22 cellular contexts compared by ENCODE assay signal in genomic region chr5:137438932-137439331, GRCh38.
DNase-seq lines count a peak whose midpoint lies in the region; ATAC-seq and TF ChIP-seq lines count a peak whose summit lies in the region.
"Had no signal": no experiment of that assay in that cellular context is flagged by ENCODE, and none has a peak within 500 bp of the region (broad histone marks: within the 10 kb centered on the region; RNA-seq: fewer than 3 reads in every experiment).

No MANE protein-coding gene starts in this region.

- intact Hi-C loops in activated CD4-positive, alpha-beta T cell treated with anti-CD3 and anti-CD28 coated beads for 36 hours (cut with DNase I, micrococcal nuclease), result no loop called here
- intact Hi-C loops in esophagus muscularis mucosa (cut with DNase I), result no loop called here

- H3K27ac ChIP-seq in KMS-11, result no peak overlapping the region
- no peak overlapping the region for H3K27ac ChIP-seq in esophagus muscularis mucosa (replicated peaks in 1 of 4)
- H3K27ac ChIP-seq: A549; BLaER1 treated with 17β-estradiol and CSF1 and Interleukin-3, amounts not matched to agents 10 nM and 100 nM had no signal

- H3K4me1 ChIP-seq in KMS-11 (ENCODE audit: low read depth, poor library complexity, severe bottlenecking), result peaks cover 16% of the 10 kb centered on the region
- H3K4me1 ChIP-seq in esophagus muscularis mucosa, result peaks cover 0 to 8% (median 0%) of the 10 kb centered on the region in 4 donors
- H3K4me1 ChIP-seq: A549, BE2C, HAP-1 had no signal

- no peaks in the 10 kb centered on the region for H3K79me2 ChIP-seq in KMS-11 (ENCODE audit: insufficient read depth, low read depth)

- TF ChIP-seq CTCF in KMS-11 (conservative IDR thresholded peaks at IDR 0.05; ENCODE audit: low read depth, low read length) (no peak), esophagus muscularis mucosa (IDR thresholded peaks at IDR 0.05) (no peak)

- no peak overlapping the region for H3K4me3 Mint-ChIP-seq in activated CD4-positive, alpha-beta T cell treated with anti-CD3 and anti-CD28 coated beads for 36 hours
- no peak overlapping the region for H3K4me3 Mint-ChIP-seq in T-helper 2 cell treated with Interferon-gamma antibody and Interleukin-4, amounts not matched to agents 5 μg/mL and 100 μg/mL, for 36 hours
- H3K4me3 Mint-ChIP-seq: CD14-positive monocyte; CD4-positive, alpha-beta T cell; CD8-positive, alpha-beta memory T cell; GM23338; HFFc6 had no signal

- H3K36me3 Mint-ChIP-seq in activated CD4-positive, alpha-beta T cell treated with anti-CD3 and anti-CD28 coated beads for 36 hours (ENCODE audit: low read depth), result no peaks in the 10 kb centered on the region
- no peaks in the 10 kb centered on the region for H3K36me3 Mint-ChIP-seq in T-helper 2 cell treated with Interferon-gamma antibody and Interleukin-4, amounts not matched to agents 5 μg/mL and 100 μg/mL, for 36 hours (ENCODE audit: low read depth)
- H3K36me3 Mint-ChIP-seq: CD14-positive monocyte; CD8-positive, alpha-beta memory T cell had no signal

- H3K9me3 ChIP-seq in esophagus muscularis mucosa, result no peaks in the 10 kb centered on the region
- H3K9me3 ChIP-seq: A549; BE2C; BLaER1 treated with 17β-estradiol and CSF1 and Interleukin-3, amounts not matched to agents 10 nM and 100 nM; HAP-1 had no signal

- 82% methylated on average over 2 of the region's 2 CpGs for WGBS in esophagus muscularis mucosa

- no peaks in the 10 kb centered on the region for H3K4me1 Mint-ChIP-seq in activated CD4-positive, alpha-beta T cell treated with anti-CD3 and anti-CD28 coated beads for 36 hours
- H3K4me1 Mint-ChIP-seq in T-helper 2 cell treated with Interferon-gamma antibody and Interleukin-4, amounts not matched to agents 5 μg/mL and 100 μg/mL, for 36 hours (ENCODE audit: low read depth), result peaks cover 9% of the 10 kb centered on the region
- H3K4me1 Mint-ChIP-seq: CD14-positive monocyte; CD8-positive, alpha-beta memory T cell; GM23338 had no signal

- CTCF ChIA-PET in activated CD4-positive, alpha-beta T cell treated with anti-CD3 and anti-CD28 coated beads for 36 hours (lab: Charles Lee), result interaction anchor here (0.7 kb wide), 1 partner anchor 38 kb away, joined by 3 read pairs; no protein-coding TSS in a partner anchor

- H3K27me3 Mint-ChIP-seq in activated CD4-positive, alpha-beta T cell treated with anti-CD3 and anti-CD28 coated beads for 36 hours, result peaks cover 13% of the 10 kb centered on the region
- no peaks in the 10 kb centered on the region for H3K27me3 Mint-ChIP-seq in T-helper 2 cell treated with Interferon-gamma antibody and Interleukin-4, amounts not matched to agents 5 μg/mL and 100 μg/mL, for 36 hours (ENCODE audit: low read depth)

- H3K4me3 ChIP-seq in KMS-11 (IDR thresholded peaks at IDR 0.05; ENCODE audit: insufficient read depth, low read depth, low read length) (no peak overlapping the region), esophagus muscularis mucosa (no peak overlapping the region)
- H3K4me3 ChIP-seq: A549; BLaER1 treated with 17β-estradiol and CSF1 and Interleukin-3, amounts not matched to agents 10 nM and 100 nM; GM23338; HAP-1 had no signal

- no peak for DNase-seq in activated CD4-positive, alpha-beta T cell treated with anti-CD3 and anti-CD28 coated beads for 36 hours
- no peak for DNase-seq in activated CD4-positive, alpha-beta T cell treated with anti-CD3 and anti-CD28 coated beads, Interleukin-2, amount 50 U/mL, for 48 hours
- DNase-seq in T-helper 2 cell treated with Interferon-gamma antibody and Interleukin-4, amounts not matched to agents 5 μg/mL and 100 μg/mL, for 36 hours (ENCODE audit: low spot score), result no peak
- DNase-seq in esophagus muscularis mucosa (ENCODE audit: extremely low spot score) (peak; percentile 42), NCI-H1694 treated with DMSO at 0.1 percent for 48 hours (lab: John Stamatoyannopoulos, UW) (no peak), globus pallidus (ENCODE audit: low spot score) (no peak)
- DNase-seq: 8988T; ACHN; AML-193; BE2C; CD4-positive, alpha-beta T cell; CD8-positive, alpha-beta memory T cell; DMS 273 treated with DMSO at 0.1 percent for 48 hours; DMS79 treated with DMSO at 0.1 percent for 48 hours; GF-D8; HFFc6 had no signal

- TF ChIP-seq POLR2A in esophagus muscularis mucosa (IDR thresholded peaks at IDR 0.05; ENCODE audit: low read depth), result no peak

- no peaks in the 10 kb centered on the region for H3K27me3 ChIP-seq in KMS-11 (ENCODE audit: insufficient read depth, low read depth)
- H3K27me3 ChIP-seq in esophagus muscularis mucosa, result no peaks in the 10 kb centered on the region
- H3K27me3 ChIP-seq: BE2C; BLaER1 treated with 17β-estradiol and CSF1 and Interleukin-3, amounts not matched to agents 10 nM and 100 nM had no signal

- peak; percentile 23 for ATAC-seq in activated CD4-positive, alpha-beta T cell treated with anti-CD3 and anti-CD28 coated beads for 36 hours
- ATAC-seq: A549, GM23338 had no signal

- H4K20me1 ChIP-seq in KMS-11 (ENCODE audit: insufficient read depth), result no peaks in the 10 kb centered on the region
- H4K20me1 ChIP-seq: BLaER1 treated with 17β-estradiol and CSF1 and Interleukin-3, amounts not matched to agents 10 nM and 100 nM had no signal

- no peak overlapping the region for H2AFZ ChIP-seq in KMS-11 (ENCODE audit: low read depth)
- H2AFZ ChIP-seq: GM23338 had no signal

- TF ChIP-seq EP300 in esophagus muscularis mucosa (IDR thresholded peaks at IDR 0.05), result no peak

- H3K27ac Mint-ChIP-seq in activated CD4-positive, alpha-beta T cell treated with anti-CD3 and anti-CD28 coated beads for 36 hours, result no peak overlapping the region
- H3K27ac Mint-ChIP-seq in T-helper 2 cell treated with Interferon-gamma antibody and Interleukin-4, amounts not matched to agents 5 μg/mL and 100 μg/mL, for 36 hours, result peak overlapping the region; percentile 24
- H3K27ac Mint-ChIP-seq: CD14-positive monocyte; CD4-positive, alpha-beta T cell; CD8-positive, alpha-beta memory T cell; GM23338; HFFc6 had no signal

- H3K36me3 ChIP-seq in KMS-11 (ENCODE audit: insufficient read depth), result no peaks in the 10 kb centered on the region
- no peaks in the 10 kb centered on the region for H3K36me3 ChIP-seq in esophagus muscularis mucosa
- H3K36me3 ChIP-seq: BE2C; BLaER1 treated with 17β-estradiol and CSF1 and Interleukin-3, amounts not matched to agents 10 nM and 100 nM; HAP-1 had no signal

- H3K4me2 ChIP-seq in KMS-11, result 0 out of 2 replicates have a peak overlapping the region, but pooled peaks have one; percentile 22
- H3K4me2 ChIP-seq: A549; BLaER1 treated with 17β-estradiol and CSF1 and Interleukin-3, amounts not matched to agents 10 nM and 100 nM; GM23338 had no signal

- H3K9ac ChIP-seq in KMS-11, result no peak overlapping the region
- H3K9ac ChIP-seq: BLaER1 treated with 17β-estradiol and CSF1 and Interleukin-3, amounts not matched to agents 10 nM and 100 nM had no signal

- no peaks in the 10 kb centered on the region for H3K9me3 Mint-ChIP-seq in activated CD4-positive, alpha-beta T cell treated with anti-CD3 and anti-CD28 coated beads for 36 hours (ENCODE audit: low read depth)
- H3K9me3 Mint-ChIP-seq in T-helper 2 cell treated with Interferon-gamma antibody and Interleukin-4, amounts not matched to agents 5 μg/mL and 100 μg/mL, for 36 hours, result no peaks in the 10 kb centered on the region
- H3K9me3 Mint-ChIP-seq: CD4-positive, alpha-beta T cell; GM23338; HFFc6 had no signal

- POLR2A ChIA-PET in activated CD4-positive, alpha-beta T cell treated with anti-CD3 and anti-CD28 coated beads for 36 hours (lab: Charles Lee), result no interaction called here
